Comparison of ENCODE assay signal across 8 cellular contexts in the genomic region with DNA sequence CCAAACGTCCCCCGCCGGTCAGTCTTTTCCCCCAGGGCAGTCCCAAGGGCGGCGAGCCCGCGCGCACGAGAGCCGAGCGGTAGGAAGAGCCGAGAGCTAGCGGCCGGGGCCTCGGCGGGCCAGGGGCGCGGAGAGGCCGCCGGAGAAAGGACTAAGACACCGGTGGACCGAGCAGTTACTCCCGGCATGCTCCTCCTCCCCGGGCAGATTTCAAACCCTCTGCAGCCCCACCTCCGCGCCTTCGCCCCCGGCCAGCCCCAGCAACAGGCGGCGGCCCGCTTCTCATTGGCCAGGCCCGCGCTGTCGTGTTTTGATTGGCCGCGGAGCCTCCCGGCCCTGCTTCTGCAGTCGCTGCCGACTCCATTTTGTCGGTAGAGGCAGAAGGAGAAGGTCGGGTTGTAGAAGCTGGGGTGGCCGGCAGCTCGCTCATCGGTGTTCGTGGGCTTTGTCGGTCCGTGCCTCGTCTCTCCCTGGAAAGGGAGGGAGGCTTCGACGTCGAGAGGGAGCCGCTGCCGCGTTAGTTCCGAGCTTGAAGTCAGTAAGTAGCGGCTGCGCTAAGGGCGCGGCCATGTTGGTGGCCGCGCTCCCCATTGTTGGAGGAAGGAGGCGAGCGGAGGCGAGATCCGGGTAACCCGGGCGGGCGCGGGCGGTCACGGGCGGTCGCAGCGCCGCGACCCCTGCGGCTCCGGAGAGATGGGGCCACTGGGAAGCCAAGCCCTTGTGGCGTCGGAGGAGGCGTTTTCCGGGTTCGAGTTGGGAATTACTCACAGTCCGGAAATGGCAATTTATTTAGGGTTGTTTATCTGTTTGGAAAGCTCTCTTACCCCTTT. TPM values are rescaled to one million over a fixed set of nuclear protein-coding genes. Genes with fewer than 3 reads are reported as not detected.
DNase-seq lines count a peak whose midpoint lies in the region; ATAC-seq and TF ChIP-seq lines count a peak whose summit lies in the region.

PNRC2 (plus strand) TSS at position 368 of the 830 bp plus-strand sequence. CDS start 1,630 bp downstream, outside the sequence.

- CTCF ChIA-PET in activated CD4-positive, alpha-beta T cell treated with anti-CD3 and anti-CD28 coated beads for 36 hours (lab: Charles Lee) = interaction anchor here (0.7 to 1.2 kb wide), 3 partner anchors 62 to 188 kb away, joined by 3 read pairs; no protein-coding TSS in a partner anchor

- H3K27ac Mint-ChIP-seq in activated CD4-positive, alpha-beta T cell treated with anti-CD3 and anti-CD28 coated beads for 36 hours = peak within 1 kb of the TSS; percentile 100

- TF ChIP-seq POLR2A in GM19193 (IDR thresholded peaks at IDR 0.05; ENCODE audit: extremely low read depth, insufficient read depth, insufficient read length) = peak; percentile 93

- H3K4me3 Mint-ChIP-seq in activated CD4-positive, alpha-beta T cell treated with anti-CD3 and anti-CD28 coated beads for 36 hours = peak within 1 kb of the TSS; percentile 100

- H3K27me3 Mint-ChIP-seq in activated CD4-positive, alpha-beta T cell treated with anti-CD3 and anti-CD28 coated beads for 36 hours = no peaks in the 10 kb centered on the region

- POLR2A ChIA-PET in activated CD4-positive, alpha-beta T cell treated with anti-CD3 and anti-CD28 coated beads for 36 hours (lab: Charles Lee) = interaction anchor here (0.6 to 3.4 kb wide), 6 partner anchors 8 to 1063 kb away, joined by 3 to 16 read pairs (median 4); partner anchors contain the start of gene SRSF10

- peak; percentile 78 for ATAC-seq in HG03439 (IDR thresholded peaks at IDR 0.05; ENCODE audit: unreplicated experiment)
- ATAC-seq in activated CD4-positive, alpha-beta T cell treated with anti-CD3 and anti-CD28 coated beads for 36 hours = peak; percentile 84

- intact Hi-C loops in activated CD4-positive, alpha-beta T cell treated with anti-CD3 and anti-CD28 coated beads for 36 hours (cut with DNase I, micrococcal nuclease) = loop anchor here (1.0 to 10.0 kb wide), 17 partner anchors 21 to 786 kb away; partner anchors contain the start of genes GALE (in 2 of the 2), RPL11 (in 2 of the 2), SRSF10 (in 2 of the 2) and CLIC4 (in 1 of the 2)

- H3K36me3 Mint-ChIP-seq in activated CD4-positive, alpha-beta T cell treated with anti-CD3 and anti-CD28 coated beads for 36 hours (ENCODE audit: low read depth) = peaks cover 41% of the 10 kb centered on the region

- TF ChIP-seq CTCF in AG10803 (conservative IDR thresholded peaks at IDR 0.05; ENCODE audit: low read length) = no peak
- no peak for TF ChIP-seq CTCF in choroid plexus epithelial cell (conservative IDR thresholded peaks at IDR 0.05; ENCODE audit: low read depth, low read length)

- H3K4me3 ChIP-seq in AG10803 (ENCODE audit: low read length) (peak within 1 kb of the TSS; percentile 88), choroid plexus epithelial cell (ENCODE audit: low read depth, low read length) (peak within 1 kb of the TSS; percentile 71)

- peak; percentile 95 for DNase-seq in AG10803 (ENCODE audit: low read depth)
- peak; percentile 95 for DNase-seq in NCI-H510A treated with DMSO at 0.1 percent for 48 hours (lab: John Stamatoyannopoulos, UW)
- peak; percentile 99 for DNase-seq in activated CD4-positive, alpha-beta T cell treated with anti-CD3 and anti-CD28 coated beads for 36 hours
- DNase-seq in choroid plexus epithelial cell (ENCODE audit: low read depth) = peak; percentile 98
- DNase-seq in kidney glomerular epithelial cell (lab: John Stamatoyannopoulos, UW) = peak; percentile 92
- peak; percentile 82 to 90 for DNase-seq in stimulated activated CD4-positive, alpha-beta T cell treated with anti-CD3 and anti-CD28 coated beads, Interleukin-1b, Interleukin-23, amount 100 ng/mL, for 1 hour (ENCODE audit: low read depth in 2 of 2)

- peaks cover 55% of the 10 kb centered on the region for H3K4me1 Mint-ChIP-seq in activated CD4-positive, alpha-beta T cell treated with anti-CD3 and anti-CD28 coated beads for 36 hours

- H3K9me3 Mint-ChIP-seq in activated CD4-positive, alpha-beta T cell treated with anti-CD3 and anti-CD28 coated beads for 36 hours (ENCODE audit: low read depth) = no peaks in the 10 kb centered on the region

RNA-seq across cellular contexts. Expression of gene PNRC2, which starts in this region (rescaled TPM):
- 100 to 1,000 TPM; 133 to 142 TPM for total RNA-seq in activated CD4-positive, alpha-beta T cell treated with anti-CD3 and anti-CD28 coated beads for 36 hours

Comparison
In these comparisons a context has a peak if more than half of its experiments do, and no peak if none do; other contexts are left out.
1. Peak in every context shown above with its lines: DNase-seq, ATAC-seq and H3K4me3 ChIP-seq.